ENCODE assay signal across 7 cellular contexts in the genomic region with DNA sequence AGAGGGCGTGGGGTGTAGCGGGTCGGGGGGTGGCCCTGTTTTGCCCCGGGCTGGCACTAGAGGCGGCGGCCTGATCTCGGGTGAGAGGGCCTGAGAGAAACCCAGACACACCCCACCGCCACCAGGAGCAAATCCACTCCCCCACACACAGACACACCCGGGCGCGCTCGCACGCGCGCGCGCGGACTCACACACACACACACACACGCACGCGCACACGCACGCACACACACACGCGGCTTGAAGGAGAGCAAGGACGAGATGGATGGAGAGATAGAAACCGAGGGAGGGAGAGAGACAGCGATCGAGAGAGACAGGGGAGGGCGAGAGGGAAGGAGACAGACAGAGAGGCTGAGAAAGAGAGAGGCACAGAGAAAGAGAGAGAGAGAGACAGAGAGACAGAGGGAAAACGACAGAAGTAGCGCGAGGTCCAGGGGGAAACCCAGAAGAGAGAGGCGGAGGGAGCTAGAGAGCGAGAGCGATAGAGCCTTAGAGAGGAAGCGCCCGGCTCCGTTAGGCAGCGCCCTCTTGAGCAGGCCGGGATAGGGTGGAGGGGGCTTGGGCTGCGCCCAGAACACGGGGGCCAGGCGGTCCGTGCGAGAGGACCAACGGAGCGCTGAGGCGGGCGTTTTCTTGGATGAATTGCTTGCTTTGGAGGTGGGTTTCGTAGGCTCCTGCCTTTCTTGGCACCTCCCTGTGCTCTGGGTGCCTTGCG.
DNase-seq lines count a peak whose midpoint lies in the region; ATAC-seq, FAIRE-seq and TF ChIP-seq lines count a peak whose summit lies in the region.
"Not testable (repeated sequence)": the region's sequence is repeated elsewhere in the genome, so short reads cannot be mapped to it uniquely, and the experiment has no call there.

No MANE protein-coding gene starts in this region.

- intact Hi-C loops in CD8-positive, alpha-beta T cell (cut with DNase I, micrococcal nuclease); activated B cell treated with CpG ODN at 0.5 μM for 24 hours (cut with micrococcal nuclease); Right ventricle myocardium superior (cut with DNase I); lower lobe of right lung (cut with DNase I); sigmoid colon (cut with DNase I): not testable (repeated sequence)

- not testable (repeated sequence) for H3K9ac ChIP-seq in astrocyte (ENCODE audit: low read length)

- H3K4me1 Mint-ChIP-seq in CD8-positive, alpha-beta T cell (ENCODE audit: low read depth); activated B cell treated with CpG ODN at 0.5 μM for 24 hours; astrocyte (ENCODE audit: low read depth, unreplicated experiment): not testable (repeated sequence)

- not testable (repeated sequence) for H3K27me3 Mint-ChIP-seq in CD8-positive, alpha-beta T cell (ENCODE audit: low read depth); activated B cell treated with CpG ODN at 0.5 μM for 24 hours; astrocyte (ENCODE audit: low read depth, unreplicated experiment)

- DNase-seq in CD8-positive, alpha-beta T cell; MG63; astrocyte (ENCODE audit: low read depth): not testable (repeated sequence)
- DNase-seq in activated B cell treated with CpG ODN at 0.5 μM for 24 hours: peak; percentile 24
- peak; percentile 80 for DNase-seq in Right ventricle myocardium superior
- peak; percentile 69 for DNase-seq in lower lobe of right lung
- peak; percentile 83 for DNase-seq in sigmoid colon

- not testable (repeated sequence) for H3K9me3 Mint-ChIP-seq in CD8-positive, alpha-beta T cell; activated B cell treated with CpG ODN at 0.5 μM for 24 hours; astrocyte (ENCODE audit: unreplicated experiment)

- peak overlapping the region; percentile 59 for H3K4me3 Mint-ChIP-seq in CD8-positive, alpha-beta T cell
- H3K4me3 Mint-ChIP-seq in activated B cell treated with CpG ODN at 0.5 μM for 24 hours: peak overlapping the region; percentile 61
- peak overlapping the region; percentile 51 for H3K4me3 Mint-ChIP-seq in astrocyte (ENCODE audit: unreplicated experiment)

- H3K36me3 ChIP-seq in CD8-positive, alpha-beta T cell (ENCODE audit: insufficient read depth, low read length); MG63; astrocyte (ENCODE audit: insufficient read depth, low read length); lower lobe of right lung; sigmoid colon: not testable (repeated sequence)

- not testable (repeated sequence) for H3K9me3 ChIP-seq in CD8-positive, alpha-beta T cell (ENCODE audit: low read length); MG63; astrocyte (ENCODE audit: insufficient read depth, low read depth, low read length); lower lobe of right lung; sigmoid colon

- not testable (repeated sequence) for H3K27me3 ChIP-seq in CD8-positive, alpha-beta T cell (ENCODE audit: insufficient read depth, low read length); MG63; astrocyte (ENCODE audit: insufficient read depth, low read length); lower lobe of right lung (ENCODE audit: low read depth); sigmoid colon

- CTCF ChIA-PET in CD8-positive, alpha-beta T cell (lab: Charles Lee); activated B cell treated with CpG ODN at 0.5 μM for 24 hours (lab: Charles Lee): not testable (repeated sequence)

- H3K4me1 ChIP-seq in CD8-positive, alpha-beta T cell (ENCODE audit: insufficient read depth, low read length); astrocyte (ENCODE audit: insufficient read depth, low read length); lower lobe of right lung; sigmoid colon: not testable (repeated sequence)

- not testable (repeated sequence) for ATAC-seq in CD8-positive, alpha-beta T cell; activated B cell treated with CpG ODN at 0.5 μM for 24 hours (ENCODE audit: low read depth); Right ventricle myocardium superior (ENCODE audit: poor library complexity); lower lobe of right lung

- 59 to 95% methylated on average over 9 to 20 of the region's 52 CpGs for WGBS in sigmoid colon, 2 donors

- H3K4me2 ChIP-seq in astrocyte (ENCODE audit: low read length): not testable (repeated sequence)

- H2AFZ ChIP-seq in astrocyte (ENCODE audit: low read depth, low read length): not testable (repeated sequence)

- not testable (repeated sequence) for H3K4me3 ChIP-seq in CD8-positive, alpha-beta T cell (ENCODE audit: low read depth, low read length); astrocyte (ENCODE audit: insufficient read depth, low read depth, low read length); lower lobe of right lung; sigmoid colon
- H3K4me3 ChIP-seq in MG63: peak overlapping the region; percentile 33; the same call in 1 of the 2 replicates

- not testable (repeated sequence) for H3K27ac Mint-ChIP-seq in CD8-positive, alpha-beta T cell; activated B cell treated with CpG ODN at 0.5 μM for 24 hours
- peak overlapping the region; percentile 76 for H3K27ac Mint-ChIP-seq in astrocyte (ENCODE audit: unreplicated experiment)

- not testable (repeated sequence) for TF ChIP-seq CTCF in CD8-positive, alpha-beta T cell (IDR thresholded peaks at IDR 0.05); activated B cell treated with CpG ODN at 0.5 μM for 24 hours (IDR thresholded peaks at IDR 0.05); astrocyte (IDR thresholded peaks at IDR 0.05; ENCODE audit: insufficient read depth, low read depth, low read length); lower lobe of right lung (IDR thresholded peaks at IDR 0.05); sigmoid colon (IDR thresholded peaks at IDR 0.05)

- not testable (repeated sequence) for H3K79me2 ChIP-seq in astrocyte (ENCODE audit: insufficient read depth, low read length)

- not testable (repeated sequence) for H3K36me3 Mint-ChIP-seq in CD8-positive, alpha-beta T cell; activated B cell treated with CpG ODN at 0.5 μM for 24 hours (ENCODE audit: low read depth); astrocyte (ENCODE audit: low read depth, unreplicated experiment)

- TF ChIP-seq POLR2A in sigmoid colon (IDR thresholded peaks at IDR 0.05): not testable (repeated sequence)

- not testable (repeated sequence) for FAIRE-seq in astrocyte (lab: Jason Lieb, UNC)

- H4K20me1 ChIP-seq in astrocyte (ENCODE audit: insufficient read depth, low read length): not testable (repeated sequence)

- POLR2A ChIA-PET in CD8-positive, alpha-beta T cell (lab: Charles Lee); activated B cell treated with CpG ODN at 0.5 μM for 24 hours (lab: Charles Lee): not testable (repeated sequence)

- TF ChIP-seq EP300 in sigmoid colon (IDR thresholded peaks at IDR 0.05): not testable (repeated sequence)

- H3K27ac ChIP-seq in CD8-positive, alpha-beta T cell (ENCODE audit: low read depth, low read length); astrocyte (ENCODE audit: low read depth, low read length); lower lobe of right lung; sigmoid colon: not testable (repeated sequence)
